In the genomic region with DNA sequence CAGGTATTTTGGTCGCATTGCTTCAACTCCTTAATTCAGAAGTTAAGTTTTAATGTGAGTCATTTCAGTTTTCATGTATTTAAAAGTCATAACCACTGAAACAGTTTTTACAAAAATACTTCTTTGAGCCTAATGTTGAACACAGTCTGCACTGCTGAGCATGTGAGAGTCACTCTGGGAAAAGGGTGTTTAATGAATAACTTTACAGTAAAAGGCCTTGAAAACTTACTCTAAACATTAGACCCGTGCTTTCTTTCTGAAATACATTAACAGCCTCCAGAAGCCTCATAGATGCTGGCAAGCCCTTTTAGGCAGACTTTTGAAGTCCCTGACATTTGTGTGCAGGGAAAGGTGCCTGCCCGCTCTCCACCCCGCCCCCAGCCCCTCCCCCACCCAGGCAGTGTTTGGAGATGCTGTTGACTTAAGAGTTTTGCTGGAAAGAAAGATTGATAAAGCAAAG, we compare ENCODE assay signal across 14 cellular contexts.
DNase-seq lines count a peak whose midpoint lies in the region; ATAC-seq and TF ChIP-seq lines count a peak whose summit lies in the region.
"Had no signal": no experiment of that assay in that cellular context is flagged by ENCODE, and none has a peak within 500 bp of the region (broad histone marks: within the 10 kb centered on the region; RNA-seq: fewer than 3 reads in every experiment).

No MANE protein-coding gene starts in this region.

- no peaks in the 10 kb centered on the region for H3K79me2 ChIP-seq in osteoblast (ENCODE audit: insufficient read depth, low read length)

- H2AFZ ChIP-seq in osteoblast (ENCODE audit: low read length), result peak overlapping the region; percentile 9

- no peaks in the 10 kb centered on the region for H3K36me3 ChIP-seq in osteoblast (ENCODE audit: insufficient read depth, low read length)
- no peaks in the 10 kb centered on the region for H3K36me3 ChIP-seq in lower lobe of right lung
- H3K36me3 ChIP-seq: spleen had no signal

- H3K4me3 ChIP-seq in osteoblast (ENCODE audit: insufficient read depth, low read length) (no peak overlapping the region), lower lobe of right lung (no peak overlapping the region)
- H3K4me3 ChIP-seq: spleen had no signal

- H3K4me1 ChIP-seq in osteoblast (ENCODE audit: insufficient read depth, low read length) (peaks cover 13% of the 10 kb centered on the region), lower lobe of right lung (peaks cover 15% of the 10 kb centered on the region)
- H3K4me1 ChIP-seq: spleen had no signal

- TF ChIP-seq CTCF in osteoblast (IDR thresholded peaks at IDR 0.05; ENCODE audit: extremely low read depth, low read depth, low read length) (no peak), GM10266 (IDR thresholded peaks at IDR 0.05; ENCODE audit: control insufficient read depth, insufficient read depth, low read depth, missing control alignments) (no peak), lower lobe of right lung (IDR thresholded peaks at IDR 0.05) (no peak)

- no peaks in the 10 kb centered on the region for H3K27me3 ChIP-seq in osteoblast (ENCODE audit: insufficient read depth, low read length)
- no peaks in the 10 kb centered on the region for H3K27me3 ChIP-seq in lower lobe of right lung (ENCODE audit: low read depth)
- H3K27me3 ChIP-seq: spleen had no signal

- no peak overlapping the region for H3K4me2 ChIP-seq in osteoblast (ENCODE audit: insufficient read depth, low read length)

- H4K20me1 ChIP-seq in osteoblast (ENCODE audit: insufficient read depth, low read length), result no peaks in the 10 kb centered on the region

- no peaks in the 10 kb centered on the region for H3K9me3 ChIP-seq in osteoblast (ENCODE audit: low read depth, low read length)
- no peaks in the 10 kb centered on the region for H3K9me3 ChIP-seq in lower lobe of right lung
- H3K9me3 ChIP-seq: spleen had no signal

- intact Hi-C loops in lower lobe of right lung (cut with DNase I), result no loop called here

- peak; percentile 59 for ATAC-seq in GM19035 (IDR thresholded peaks at IDR 0.05; ENCODE audit: unreplicated experiment)
- ATAC-seq in HG02759 (IDR thresholded peaks at IDR 0.05; ENCODE audit: unreplicated experiment), result peak; percentile 93
- ATAC-seq in HG03575 (IDR thresholded peaks at IDR 0.05; ENCODE audit: extremely low read depth, insufficient number of reproducible peaks, low FRiP score, unreplicated experiment), result peak; percentile 72
- ATAC-seq in lower lobe of right lung, result no peak
- ATAC-seq: Panc1 had no signal

- H3K27ac ChIP-seq in osteoblast (ENCODE audit: low read depth, low read length) (no peak overlapping the region), lower lobe of right lung (no peak overlapping the region)
- H3K27ac ChIP-seq: spleen had no signal

- DNase-seq in osteoblast (ENCODE audit: insufficient read length, low spot score, missing footprints) (no peak), GM10266 (ENCODE audit: extremely low spot score) (no peak), lower lobe of right lung (no peak), inferior parietal cortex (ENCODE audit: extremely low spot score) (no peak)
- no peak for DNase-seq in activated CD4-positive, alpha-beta T cell treated with anti-CD3 and anti-CD28 coated beads, Interleukin-2, amount 50 U/mL, for 48 hours
- DNase-seq: activated effector memory CD4-positive, alpha-beta T cell treated with anti-CD3 and anti-CD28 coated beads, Interleukin-2, amount 50 U/mL, for 16 hours; CD8-positive, alpha-beta memory T cell; glutamatergic neuron; NCI-H1694; spleen had no signal

Comparison
In these comparisons a context has a peak if more than half of its experiments do, and no peak if none do; other contexts are left out.
1. ATAC-seq: peak in GM19035 (single experiment), HG02759 (single experiment) and HG03575 (single experiment); none in lower lobe of right lung (0 of 2).